In genomic region chr16:16211404-16211803, GRCh38 we compare ENCODE assay signal across 2 cellular contexts. TPM values are rescaled to one million over a fixed set of nuclear protein-coding genes. Genes with fewer than 3 reads are reported as not detected.
"Had no signal": no experiment of that assay in that cellular context is flagged by ENCODE, and none has a peak within 500 bp of the region (broad histone marks: within the 10 kb centered on the region; RNA-seq: fewer than 3 reads in every experiment).

No MANE protein-coding gene starts in this region.

RNA-seq across cellular contexts. Expression of gene ABCC6, which starts 11.9 kb away (rescaled TPM):
- total RNA-seq: GM23248 had no signal
- polyA plus RNA-seq: IgD-negative memory B cell had no signal
